ENCODE assay signal across 19 cellular contexts in the genomic region with DNA sequence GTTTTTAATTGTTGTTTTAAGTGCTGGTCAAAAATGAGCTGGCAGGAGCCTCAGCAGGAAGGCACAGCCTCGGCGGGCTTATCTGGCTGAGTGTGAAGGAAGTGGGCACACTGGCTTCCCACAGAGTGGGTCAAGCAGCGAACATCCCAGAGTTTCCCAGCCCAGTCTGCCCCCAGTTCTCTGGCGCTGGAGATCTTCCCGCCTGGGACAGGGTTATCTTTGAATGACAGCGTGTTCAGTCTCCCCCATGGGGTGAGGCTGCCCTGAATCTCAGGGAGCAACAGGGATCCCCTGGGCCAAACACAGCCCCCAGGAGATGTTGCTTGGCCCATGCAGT.
A peak's percentile ranks its signal among the peaks of the same experiment; 100 is the strongest.
DNase-seq lines count a peak whose midpoint lies in the region; ATAC-seq and TF ChIP-seq lines count a peak whose summit lies in the region.
"Had no signal": no experiment of that assay in that cellular context is flagged by ENCODE, and none has a peak within 500 bp of the region (broad histone marks: within the 10 kb centered on the region; RNA-seq: fewer than 3 reads in every experiment).

No MANE protein-coding gene starts in this region.

- intact Hi-C loops in heart right ventricle (cut with DNase I) (loop anchor here in 2 of 10 donors (10.0 kb wide), 1 partner anchor 193 kb away; the partner anchor contains the start of gene CEBPB (in 2 of the 2)), Right ventricle myocardium superior (cut with DNase I) (no loop called here), right cardiac atrium (cut with DNase I) (loop anchor here in 1 of 4 donors (5.0 kb wide), 1 partner anchor 64 kb away; no protein-coding TSS in a partner anchor), tibial artery (cut with DNase I; ENCODE audit: low total_unique reads) (no loop called here)
- intact Hi-C loops in CD8-positive, alpha-beta T cell (cut with DNase I, micrococcal nuclease), result loop anchor here (2.0 to 5.0 kb wide), 2 partner anchors 51 to 197 kb away; partner anchors contain the start of gene CEBPB (in 2 of the 2)

- H3K27ac Mint-ChIP-seq in T-helper 17 cell, result peak overlapping the region; percentile 83
- no peak overlapping the region for H3K27ac Mint-ChIP-seq in CD8-positive, alpha-beta T cell
- H3K27ac Mint-ChIP-seq: activated naive CD8-positive, alpha-beta T cell; activated T-cell treated with anti-CD3 and anti-CD28 coated beads, Interleukin-2, amount 50 U/mL, for 72 hours; stimulated activated naive CD8-positive, alpha-beta T cell treated with anti-CD3 and anti-CD28 coated beads, Interleukin-15, amount 100 ng/mL, for 72 hours had no signal

- H3K4me3 ChIP-seq in heart right ventricle, result no peak overlapping the region
- H3K4me3 ChIP-seq in right cardiac atrium (ENCODE audit: low read length), result no peak overlapping the region
- no peak overlapping the region for H3K4me3 ChIP-seq in tibial artery
- H3K4me3 ChIP-seq in CD8-positive, alpha-beta T cell (ENCODE audit: low read depth, low read length), result no peak overlapping the region
- H3K4me3 ChIP-seq: cardiac muscle cell, prostate gland, uterus had no signal

- H3K36me3 Mint-ChIP-seq in T-helper 17 cell (ENCODE audit: low read depth), result peaks cover 4% of the 10 kb centered on the region
- no peaks in the 10 kb centered on the region for H3K36me3 Mint-ChIP-seq in CD8-positive, alpha-beta T cell
- H3K36me3 Mint-ChIP-seq: activated naive CD8-positive, alpha-beta T cell had no signal

- no peaks in the 10 kb centered on the region for H3K9me3 ChIP-seq in heart right ventricle
- no peaks in the 10 kb centered on the region for H3K9me3 ChIP-seq in T-helper 17 cell (ENCODE audit: control insufficient read depth, low read length, poor library complexity, severe bottlenecking)
- H3K9me3 ChIP-seq in right cardiac atrium (ENCODE audit: control insufficient read depth, low read length), result no peaks in the 10 kb centered on the region
- H3K9me3 ChIP-seq in tibial artery, result no peaks in the 10 kb centered on the region
- H3K9me3 ChIP-seq in CD8-positive, alpha-beta T cell (ENCODE audit: low read length), result no peaks in the 10 kb centered on the region
- H3K9me3 ChIP-seq: prostate gland, uterus had no signal

- H3K27me3 ChIP-seq in heart right ventricle (no peaks in the 10 kb centered on the region), right cardiac atrium (ENCODE audit: control insufficient read depth, insufficient read depth) (no peaks in the 10 kb centered on the region), tibial artery (no peaks in the 10 kb centered on the region)
- no peaks in the 10 kb centered on the region for H3K27me3 ChIP-seq in CD8-positive, alpha-beta T cell (ENCODE audit: insufficient read depth, low read length)
- H3K27me3 ChIP-seq: cardiac muscle cell, uterus had no signal

- no peaks in the 10 kb centered on the region for H3K36me3 ChIP-seq in heart right ventricle
- H3K36me3 ChIP-seq in tibial artery, result no peaks in the 10 kb centered on the region
- no peaks in the 10 kb centered on the region for H3K36me3 ChIP-seq in CD8-positive, alpha-beta T cell (ENCODE audit: insufficient read depth, low read length)
- H3K36me3 ChIP-seq: cardiac muscle cell, prostate gland, uterus had no signal

- CTCF ChIA-PET in CD8-positive, alpha-beta T cell (lab: Charles Lee), result interaction anchor here (1.1 kb wide), 1 partner anchor 199 kb away, joined by 3 read pairs; no protein-coding TSS in a partner anchor

- POLR2A ChIA-PET in CD8-positive, alpha-beta T cell (lab: Charles Lee), result interaction anchor here (0.6 kb wide), 1 partner anchor 160 kb away, joined by 3 read pairs; no protein-coding TSS in a partner anchor

- H3K4me1 Mint-ChIP-seq in T-helper 17 cell, result peaks cover 29% of the 10 kb centered on the region
- peaks cover 52% of the 10 kb centered on the region for H3K4me1 Mint-ChIP-seq in CD8-positive, alpha-beta T cell (ENCODE audit: low read depth)

- peaks cover 8 to 66% (median 29%) of the 10 kb centered on the region in 9 donors for H3K4me1 ChIP-seq in heart right ventricle
- H3K4me1 ChIP-seq in right cardiac atrium (ENCODE audit: control insufficient read depth, insufficient read depth, low read length), result peaks cover 7% of the 10 kb centered on the region
- peaks cover 0 to 45% (median 34%) of the 10 kb centered on the region in 4 donors for H3K4me1 ChIP-seq in tibial artery
- peaks cover 30% of the 10 kb centered on the region for H3K4me1 ChIP-seq in CD8-positive, alpha-beta T cell (ENCODE audit: insufficient read depth, low read length)
- H3K4me1 ChIP-seq: uterus had no signal

- DNase-seq in heart right ventricle (no peak), Right ventricle myocardium superior (no peak), T-helper 17 cell (no peak), right cardiac atrium (peak in 1 of 3 donors; percentile 66), tibial artery (no peak)
- no peak for DNase-seq in CD8-positive, alpha-beta T cell
- DNase-seq: activated CD4-positive, alpha-beta T cell treated with anti-CD3 and anti-CD28 coated beads for 48 hours; effector CD8-positive, alpha-beta T cell; NCI-H187 treated with DMSO at 0.1 percent for 48 hours; NCI-H510A; SIG-M5; stimulated activated naive CD8-positive, alpha-beta T cell treated with anti-CD3 and anti-CD28 coated beads, Interleukin-15, amount 100 ng/mL, for 72 hours; uterus had no signal

- 21 to 31% methylated on average over 6 of the region's 6 CpGs for WGBS in heart right ventricle, 2 donors
- WGBS in right cardiac atrium, result 18% methylated on average over 6 of the region's 6 CpGs

- H3K9me3 Mint-ChIP-seq in CD8-positive, alpha-beta T cell, result no peaks in the 10 kb centered on the region
- H3K9me3 Mint-ChIP-seq: activated T-cell treated with anti-CD3 and anti-CD28 coated beads, Interleukin-2, amount 50 U/mL, for 72 hours; stimulated activated naive CD8-positive, alpha-beta T cell treated with anti-CD3 and anti-CD28 coated beads, Interleukin-15, amount 100 ng/mL, for 72 hours had no signal

- no peak for TF ChIP-seq CTCF in heart right ventricle (IDR thresholded peaks at IDR 0.05)
- TF ChIP-seq CTCF in tibial artery (IDR thresholded peaks at IDR 0.05), result no peak
- no peak for TF ChIP-seq CTCF in CD8-positive, alpha-beta T cell (IDR thresholded peaks at IDR 0.05)

- ATAC-seq in heart right ventricle, result peak in 1 of 8 donors; percentile 12
- ATAC-seq in Right ventricle myocardium superior (ENCODE audit: poor library complexity), result no peak
- ATAC-seq in T-helper 17 cell, result no peak
- ATAC-seq in right cardiac atrium, result peak in 1 of 2 donors; percentile 20
- no peak for ATAC-seq in HG02973 (IDR thresholded peaks at IDR 0.05; ENCODE audit: unreplicated experiment)
- no peak for ATAC-seq in CD8-positive, alpha-beta T cell
- ATAC-seq in HG02623 (IDR thresholded peaks at IDR 0.05; ENCODE audit: unreplicated experiment), result no peak
- ATAC-seq: activated T-cell treated with anti-CD3 and anti-CD28 coated beads, Interleukin-2, amount 50 U/mL, for 72 hours; stimulated activated naive CD8-positive, alpha-beta T cell treated with anti-CD3 and anti-CD28 coated beads, Interleukin-15, amount 100 ng/mL, for 72 hours had no signal

- no peaks in the 10 kb centered on the region for H3K27me3 Mint-ChIP-seq in T-helper 17 cell
- peaks cover 4% of the 10 kb centered on the region for H3K27me3 Mint-ChIP-seq in CD8-positive, alpha-beta T cell (ENCODE audit: low read depth)
- H3K27me3 Mint-ChIP-seq: activated naive CD8-positive, alpha-beta T cell had no signal

- peak overlapping the region; percentile 28 for H3K4me3 Mint-ChIP-seq in T-helper 17 cell
- no peak overlapping the region for H3K4me3 Mint-ChIP-seq in CD8-positive, alpha-beta T cell
- H3K4me3 Mint-ChIP-seq: activated naive CD8-positive, alpha-beta T cell had no signal

- H3K27ac ChIP-seq in heart right ventricle (peak overlapping the region in 6 of 10 donors; percentile 6 to 57 (median 10)), right cardiac atrium (ENCODE audit: low read length) (peak overlapping the region; percentile 82), tibial artery (peak overlapping the region; percentile 87 to 96)
- H3K27ac ChIP-seq in CD8-positive, alpha-beta T cell (ENCODE audit: low read depth, low read length), result no peak overlapping the region
- H3K27ac ChIP-seq: cardiac muscle cell, uterus had no signal

Comparison
In these comparisons a context has a peak if more than half of its experiments do, and no peak if none do; other contexts are left out.
1. intact Hi-C loops: an anchor here in CD8-positive, alpha-beta T cell (2.0 to 5.0 kb wide); none called in Right ventricle myocardium superior and tibial artery.